ENCODE assay signal across 8 cellular contexts in the genomic region with DNA sequence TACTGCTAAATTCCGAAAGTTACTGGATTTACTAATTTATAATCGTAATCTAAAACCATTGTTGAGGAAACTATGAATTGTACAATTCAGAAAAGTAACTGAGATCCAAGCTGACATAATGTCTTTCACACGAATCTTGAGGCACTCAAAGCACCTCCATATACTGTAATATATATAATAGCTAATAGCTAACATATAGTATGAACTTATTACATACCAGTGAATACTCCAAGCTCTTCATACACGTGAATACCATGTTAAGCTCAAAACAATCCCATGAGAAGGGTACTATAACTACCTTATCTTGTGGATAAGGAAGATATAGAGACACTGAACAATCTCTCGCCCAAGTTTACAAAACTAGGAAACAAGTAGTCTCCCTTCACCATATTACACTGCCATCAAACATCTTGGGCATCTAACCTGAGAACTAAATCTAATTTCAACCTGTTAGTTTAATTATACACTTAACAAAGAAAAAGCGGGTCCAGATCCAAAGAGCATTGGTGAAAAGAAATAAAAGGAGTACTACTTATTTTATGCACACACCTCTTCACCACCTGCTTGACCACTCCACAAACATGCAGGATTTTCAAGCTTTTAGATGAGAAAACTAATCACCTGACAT. TPM values are rescaled to one million over a fixed set of nuclear protein-coding genes. Genes with fewer than 3 reads are reported as not detected.
A peak's percentile ranks its signal among the peaks of the same experiment; 100 is the strongest.
DNase-seq lines count a peak whose midpoint lies in the region; ATAC-seq and TF ChIP-seq lines count a peak whose summit lies in the region.

No MANE protein-coding gene starts in this region.

- no peak overlapping the region for H2BK5ac ChIP-seq in trophoblast cell (ENCODE audit: low read depth, low read length, poor library complexity)

- H3K79me2 ChIP-seq in trophoblast cell (ENCODE audit: control insufficient read depth, insufficient read depth, low read length, poor library complexity) = peaks cover 8% of the 10 kb centered on the region

- no peak overlapping the region for H3K9ac ChIP-seq in trophoblast cell (ENCODE audit: low read length)

- no peak overlapping the region for H2BK12ac ChIP-seq in trophoblast cell (ENCODE audit: low read length)

- no peak overlapping the region for H2AFZ ChIP-seq in trophoblast cell (ENCODE audit: insufficient read depth, low read length, poor library complexity)

- H3K4me3 Mint-ChIP-seq in endothelial cell (ENCODE audit: unreplicated experiment) = peak overlapping the region; percentile 97

- peaks cover 9% of the 10 kb centered on the region for H3K4me1 Mint-ChIP-seq in endothelial cell (ENCODE audit: unreplicated experiment)

- H3K23ac ChIP-seq in trophoblast cell (ENCODE audit: low read length) = no peak overlapping the region

- DNase-seq in GM12864 (ENCODE audit: low read depth) = no peak
- DNase-seq in OCI-M1 (lab: John Stamatoyannopoulos, UW) = peak; percentile 57
- no peak for DNase-seq in endothelial cell (ENCODE audit: low spot score)
- no peak for DNase-seq in trophoblast cell
- DNase-seq in COLO829 (ENCODE audit: low spot score) = no peak
- no peak for DNase-seq in stimulated activated CD4-positive, alpha-beta T cell treated with anti-CD3 and anti-CD28 coated beads, Interleukin-1b, Interleukin-23, amount 100 ng/mL, for 48 hours

- peak overlapping the region; percentile 97 for H3K27ac ChIP-seq in trophoblast cell (ENCODE audit: low read depth, low read length)

- peaks cover 16% of the 10 kb centered on the region for H3K79me1 ChIP-seq in trophoblast cell (ENCODE audit: low read length)

- peaks cover 4% of the 10 kb centered on the region for H3K9me3 Mint-ChIP-seq in endothelial cell (ENCODE audit: unreplicated experiment)

- H4K91ac ChIP-seq in trophoblast cell (ENCODE audit: low read depth, low read length) = no peak overlapping the region

- H3K9me3 ChIP-seq in trophoblast cell (ENCODE audit: insufficient read depth, low read depth, low read length) = no peaks in the 10 kb centered on the region

- H3K27ac Mint-ChIP-seq in endothelial cell (ENCODE audit: unreplicated experiment) = peak overlapping the region; percentile 81

- H3K4ac ChIP-seq in trophoblast cell (ENCODE audit: low read depth, low read length) = no peak overlapping the region

- H3K27me3 Mint-ChIP-seq in endothelial cell (ENCODE audit: unreplicated experiment) = peaks cover 2% of the 10 kb centered on the region

- no CpG with 5 or more reads among the region's 6 CpGs for WGBS in trophoblast cell (ENCODE audit: extremely low coverage, insufficient coverage, insufficient read length)

- H3K4me2 ChIP-seq in trophoblast cell (ENCODE audit: low read length) = peak overlapping the region; percentile 70

- no peaks in the 10 kb centered on the region for H3K27me3 ChIP-seq in trophoblast cell (ENCODE audit: insufficient read depth, low read length)

- H3K4me1 ChIP-seq in trophoblast cell (ENCODE audit: control insufficient read depth in 1 of 2, insufficient read depth in 2 of 2, low read length in 2 of 2) = no peaks in the 10 kb centered on the region

- H2BK120ac ChIP-seq in trophoblast cell (ENCODE audit: insufficient read depth, low read length, poor library complexity) = no peak overlapping the region

- no peak overlapping the region for H4K12ac ChIP-seq in trophoblast cell (ENCODE audit: low read depth, low read length)

- TF ChIP-seq CTCF in GM12864 (IDR thresholded peaks at IDR 0.05; ENCODE audit: low read depth, low read length, missing control alignments) (no peak), endothelial cell (IDR thresholded peaks at IDR 0.05; ENCODE audit: unreplicated experiment) (no peak)

- H3K4me3 ChIP-seq in GM12864 (ENCODE audit: low read depth, low read length) (peak overlapping the region; percentile 77), trophoblast cell (ENCODE audit: low read depth, low read length) (no peak overlapping the region)

- H3K36me3 ChIP-seq in trophoblast cell (ENCODE audit: control insufficient read depth in 1 of 2, insufficient read depth in 2 of 2, low read length in 2 of 2) = peaks cover 0 to 2% of the 10 kb centered on the region in 2 experiments

- ATAC-seq in HG03521 (IDR thresholded peaks at IDR 0.05; ENCODE audit: unreplicated experiment) = no peak
- ATAC-seq in HG02938 (IDR thresholded peaks at IDR 0.05; ENCODE audit: unreplicated experiment) = no peak

- H2AK5ac ChIP-seq in trophoblast cell (ENCODE audit: low read length) = no peak overlapping the region

- H4K8ac ChIP-seq in trophoblast cell (ENCODE audit: low read depth, low read length) = no peak overlapping the region

- peaks cover 7% of the 10 kb centered on the region for H3K36me3 Mint-ChIP-seq in endothelial cell (ENCODE audit: low read depth, unreplicated experiment)

- H3K18ac ChIP-seq in trophoblast cell (ENCODE audit: low read length) = no peak overlapping the region

- H3K14ac ChIP-seq in trophoblast cell (ENCODE audit: low read length) = no peak overlapping the region

RNA-seq across cellular contexts. Expression of a gene that starts 1.0 kb away (rescaled TPM):
- 19.2 TPM for total RNA-seq in endothelial cell (ENCODE audit: unreplicated experiment)
- 10.6 and 11.6 TPM in 2 replicates for polyA plus RNA-seq in trophoblast cell (2013)

RNA-seq across cellular contexts. Expression of a gene that starts 1.5 kb away (rescaled TPM):
- 8.6 TPM for total RNA-seq in endothelial cell (ENCODE audit: unreplicated experiment)
- 33.1 and 37.3 TPM in 2 replicates for polyA plus RNA-seq in trophoblast cell (2013)

RNA-seq across cellular contexts. Expression of a gene that starts 21.5 kb away (rescaled TPM):
- 360 TPM for total RNA-seq in endothelial cell (ENCODE audit: unreplicated experiment)
- 137 and 142 TPM in 2 replicates for polyA plus RNA-seq in trophoblast cell (2013)

RNA-seq across cellular contexts. Expression of a gene that starts 46.5 kb away (rescaled TPM):
- total RNA-seq in endothelial cell (ENCODE audit: unreplicated experiment) = 25.2 TPM
- polyA plus RNA-seq in trophoblast cell (2013) = 21.8 TPM in 2 replicates
